ENCODE assay signal across 13 cellular contexts in the genomic region with DNA sequence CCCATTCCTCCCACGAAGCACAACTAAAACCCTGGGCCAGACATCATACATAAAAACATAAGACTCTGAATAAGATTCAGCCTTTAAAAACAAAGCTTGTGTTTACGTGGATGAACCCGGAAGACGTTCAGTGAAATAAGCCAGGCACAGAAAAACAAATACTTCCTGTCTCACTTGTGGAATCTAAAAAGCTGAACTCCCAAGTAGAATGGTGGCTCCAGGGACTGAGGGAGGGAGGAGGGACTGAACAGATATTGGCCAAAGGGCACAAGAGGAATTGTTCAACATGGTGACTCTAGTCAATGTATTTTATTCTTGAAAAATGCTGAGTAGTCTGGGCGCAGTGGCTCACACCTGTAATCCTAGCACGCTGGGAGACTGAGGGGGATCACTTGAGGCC. TPM values are rescaled to one million over a fixed set of nuclear protein-coding genes. Genes with fewer than 3 reads are reported as not detected.
DNase-seq lines count a peak whose midpoint lies in the region; ATAC-seq and TF ChIP-seq lines count a peak whose summit lies in the region.
"Had no signal": no experiment of that assay in that cellular context is flagged by ENCODE, and none has a peak within 500 bp of the region (broad histone marks: within the 10 kb centered on the region; RNA-seq: fewer than 3 reads in every experiment).

No MANE protein-coding gene starts in this region.

- H3K27me3 ChIP-seq in SU-DHL-6 (ENCODE audit: low read length) (no peaks in the 10 kb centered on the region), smooth muscle cell (ENCODE audit: low read depth) (no peaks in the 10 kb centered on the region)
- H3K27me3 ChIP-seq: suprapubic skin had no signal

- no peaks in the 10 kb centered on the region for H3K9me2 ChIP-seq in SU-DHL-6 (replicated peaks; ENCODE audit: insufficient read depth, low read length)

- H3K9ac ChIP-seq in SU-DHL-6 (ENCODE audit: low read length) (no peak overlapping the region), smooth muscle cell (ENCODE audit: low read depth) (no peak overlapping the region)

- no peaks in the 10 kb centered on the region for H3K4me1 ChIP-seq in smooth muscle cell (ENCODE audit: low read depth)
- H3K4me1 ChIP-seq: psoas muscle had no signal

- POLR2A ChIA-PET in activated CD8-positive, alpha-beta T cell treated with anti-CD3 and anti-CD28 coated beads, Interleukin-2, amount 10 ng/mL, durations not matched to agents 7 days and 5 days (lab: Charles Lee) = interaction anchor here (1.8 kb wide), 1 partner anchor 145 kb away, joined by 6 read pairs; a partner anchor contains a TSS
- POLR2A ChIA-PET in activated CD8-positive, alpha-beta T cell treated with anti-CD3 and anti-CD28 coated beads for 36 hours (lab: Charles Lee) = interaction anchor here (1.2 kb wide), 1 partner anchor 116 kb away, joined by 3 read pairs; no protein-coding TSS in a partner anchor

- H3K4me1 Mint-ChIP-seq in activated CD8-positive, alpha-beta T cell treated with anti-CD3 and anti-CD28 coated beads, Interleukin-2, amount 10 ng/mL, durations not matched to agents 7 days and 5 days (ENCODE audit: low read depth) = peaks cover 17% of the 10 kb centered on the region
- H3K4me1 Mint-ChIP-seq in activated CD8-positive, alpha-beta T cell treated with anti-CD3 and anti-CD28 coated beads for 36 hours (ENCODE audit: low read depth) = peaks cover 9% of the 10 kb centered on the region
- no peaks in the 10 kb centered on the region for H3K4me1 Mint-ChIP-seq in endothelial cell (ENCODE audit: unreplicated experiment)

- H3K4me3 ChIP-seq in SU-DHL-6 (ENCODE audit: insufficient read depth, low read length, poor library complexity, severe bottlenecking) = no peak overlapping the region
- no peak overlapping the region for H3K4me3 ChIP-seq in fibroblast of villous mesenchyme (ENCODE audit: low read depth, low read length)
- no peak overlapping the region for H3K4me3 ChIP-seq in smooth muscle cell
- H3K4me3 ChIP-seq: psoas muscle had no signal

- H3K4me2 ChIP-seq in SU-DHL-6 (ENCODE audit: low read depth, low read length, poor library complexity, severe bottlenecking) (no peak overlapping the region), smooth muscle cell (no peak overlapping the region)

- TF ChIP-seq CTCF in activated CD8-positive, alpha-beta T cell treated with anti-CD3 and anti-CD28 coated beads for 36 hours (IDR thresholded peaks at IDR 0.05) = no peak
- TF ChIP-seq CTCF in SU-DHL-6 (IDR thresholded peaks at IDR 0.05; ENCODE audit: insufficient read depth, low read length, poor library complexity, severe bottlenecking) = no peak
- no peak for TF ChIP-seq CTCF in fibroblast of villous mesenchyme (IDR thresholded peaks at IDR 0.05; ENCODE audit: insufficient read depth, low read depth, low read length)
- no peak for TF ChIP-seq CTCF in smooth muscle cell (IDR thresholded peaks at IDR 0.05; ENCODE audit: borderline replicate concordance, insufficient read depth, poor library complexity, severe bottlenecking)
- TF ChIP-seq CTCF in GM13977 (IDR thresholded peaks at IDR 0.05; ENCODE audit: extremely low read depth, insufficient read depth, missing control alignments) = no peak
- no peak for TF ChIP-seq CTCF in endothelial cell (IDR thresholded peaks at IDR 0.05; ENCODE audit: unreplicated experiment)

- no peak overlapping the region for H3K4me3 Mint-ChIP-seq in activated CD8-positive, alpha-beta T cell treated with anti-CD3 and anti-CD28 coated beads, Interleukin-2, amount 10 ng/mL, durations not matched to agents 7 days and 5 days
- H3K4me3 Mint-ChIP-seq in activated CD8-positive, alpha-beta T cell treated with anti-CD3 and anti-CD28 coated beads for 36 hours = no peak overlapping the region
- H3K4me3 Mint-ChIP-seq in endothelial cell (ENCODE audit: unreplicated experiment) = no peak overlapping the region

- H3K27ac ChIP-seq in SU-DHL-6 (ENCODE audit: low read depth, low read length) (no peak overlapping the region), smooth muscle cell (ENCODE audit: low read depth) (no peak overlapping the region)
- H3K27ac ChIP-seq: psoas muscle, SK-N-MC, suprapubic skin had no signal

- intact Hi-C loops in activated CD8-positive, alpha-beta T cell treated with anti-CD3 and anti-CD28 coated beads for 36 hours (cut with micrococcal nuclease) = no loop called here

- peaks cover 14% of the 10 kb centered on the region for H3K27me3 Mint-ChIP-seq in activated CD8-positive, alpha-beta T cell treated with anti-CD3 and anti-CD28 coated beads, Interleukin-2, amount 10 ng/mL, durations not matched to agents 7 days and 5 days (ENCODE audit: low read depth)
- H3K27me3 Mint-ChIP-seq in activated CD8-positive, alpha-beta T cell treated with anti-CD3 and anti-CD28 coated beads for 36 hours = no peaks in the 10 kb centered on the region
- H3K27me3 Mint-ChIP-seq in endothelial cell (ENCODE audit: unreplicated experiment) = peaks cover 15% of the 10 kb centered on the region

- no peaks in the 10 kb centered on the region for H3K36me3 Mint-ChIP-seq in activated CD8-positive, alpha-beta T cell treated with anti-CD3 and anti-CD28 coated beads, Interleukin-2, amount 10 ng/mL, durations not matched to agents 7 days and 5 days (ENCODE audit: low read depth)
- H3K36me3 Mint-ChIP-seq in activated CD8-positive, alpha-beta T cell treated with anti-CD3 and anti-CD28 coated beads for 36 hours (ENCODE audit: low read depth) = no peaks in the 10 kb centered on the region
- H3K36me3 Mint-ChIP-seq in endothelial cell (ENCODE audit: low read depth, unreplicated experiment) = no peaks in the 10 kb centered on the region

- H4K20me1 ChIP-seq in SU-DHL-6 (ENCODE audit: low read depth, low read length) = no peaks in the 10 kb centered on the region
- H4K20me1 ChIP-seq in smooth muscle cell (ENCODE audit: low read depth) = no peaks in the 10 kb centered on the region

- CTCF ChIA-PET in activated CD8-positive, alpha-beta T cell treated with anti-CD3 and anti-CD28 coated beads, Interleukin-2, amount 10 ng/mL, durations not matched to agents 7 days and 5 days (lab: Charles Lee) = interaction anchor here (0.8 to 4.0 kb wide), 28 partner anchors 11 to 411 kb away, joined by 3 to 49 read pairs (median 8); a partner anchor contains a TSS
- CTCF ChIA-PET in activated CD8-positive, alpha-beta T cell treated with anti-CD3 and anti-CD28 coated beads for 36 hours (lab: Charles Lee) = interaction anchor here (0.6 to 3.7 kb wide), 35 partner anchors 8 to 413 kb away, joined by 3 to 61 read pairs (median 6); a partner anchor contains a TSS

- WGBS in smooth muscle cell (ENCODE audit: low lambda C conversion rate) = 47% methylated on average over 6 of the region's 6 CpGs

- no peaks in the 10 kb centered on the region for H3F3A ChIP-seq in SU-DHL-6 (ENCODE audit: insufficient read depth)
- no peaks in the 10 kb centered on the region for H3F3A ChIP-seq in smooth muscle cell (ENCODE audit: low read depth)

- no peak for DNase-seq in activated CD8-positive, alpha-beta T cell treated with anti-CD3 and anti-CD28 coated beads, Interleukin-2, amount 10 ng/mL, durations not matched to agents 7 days and 5 days
- no peak for DNase-seq in activated CD8-positive, alpha-beta T cell treated with anti-CD3 and anti-CD28 coated beads for 36 hours
- DNase-seq in fibroblast of villous mesenchyme (ENCODE audit: low read depth) (peak; percentile 89), smooth muscle cell (lab: John Stamatoyannopoulos, UW; ENCODE audit: unreplicated experiment) (no peak), GM13977 (ENCODE audit: low spot score) (no peak), endothelial cell (ENCODE audit: low spot score) (no peak)
- DNase-seq in central memory CD4-positive, alpha-beta T cell = no peak
- DNase-seq: NCI-H1694 treated with DMSO at 0.1 percent for 48 hours, NCI-H510A treated with DMSO at 0.1 percent for 48 hours, psoas muscle had no signal

- H3K79me2 ChIP-seq in SU-DHL-6 (ENCODE audit: insufficient read depth, low read length) (no peaks in the 10 kb centered on the region), smooth muscle cell (ENCODE audit: low read depth) (no peaks in the 10 kb centered on the region)

- H3K27ac Mint-ChIP-seq in activated CD8-positive, alpha-beta T cell treated with anti-CD3 and anti-CD28 coated beads, Interleukin-2, amount 10 ng/mL, durations not matched to agents 7 days and 5 days = peak overlapping the region; percentile 18
- H3K27ac Mint-ChIP-seq in activated CD8-positive, alpha-beta T cell treated with anti-CD3 and anti-CD28 coated beads for 36 hours = no peak overlapping the region
- H3K27ac Mint-ChIP-seq in endothelial cell (ENCODE audit: unreplicated experiment) = no peak overlapping the region

- H3K9me3 ChIP-seq in SU-DHL-6 (ENCODE audit: insufficient read depth, low read length) = no peaks in the 10 kb centered on the region
- no peaks in the 10 kb centered on the region for H3K9me3 ChIP-seq in smooth muscle cell (replicated peaks; ENCODE audit: low read depth)
- H3K9me3 ChIP-seq: psoas muscle, suprapubic skin had no signal

- H2AFZ ChIP-seq in SU-DHL-6 (ENCODE audit: low read depth, low read length, severe bottlenecking) = peak overlapping the region; percentile 92
- H2AFZ ChIP-seq in smooth muscle cell (ENCODE audit: low read depth) = peak overlapping the region; percentile 69

- in situ Hi-C loops in GM13977 (cut with MboI; ENCODE audit: low pct_unique_long_range_greater_than_20kb, low sequenced_read_pairs, unreplicated experiment) = loop anchor here (10.0 kb wide), 1 partner anchor 344 kb away; no protein-coding TSS in a partner anchor

- H3K9me3 Mint-ChIP-seq in activated CD8-positive, alpha-beta T cell treated with anti-CD3 and anti-CD28 coated beads, Interleukin-2, amount 10 ng/mL, durations not matched to agents 7 days and 5 days (ENCODE audit: insufficient read depth) = no peaks in the 10 kb centered on the region
- no peaks in the 10 kb centered on the region for H3K9me3 Mint-ChIP-seq in activated CD8-positive, alpha-beta T cell treated with anti-CD3 and anti-CD28 coated beads for 36 hours
- H3K9me3 Mint-ChIP-seq in endothelial cell (ENCODE audit: unreplicated experiment) = peaks cover under 1% of the 10 kb centered on the region

- H3K36me3 ChIP-seq in SU-DHL-6 (ENCODE audit: low read length) = no peaks in the 10 kb centered on the region
- H3K36me3 ChIP-seq in smooth muscle cell (ENCODE audit: low read depth) = no peaks in the 10 kb centered on the region
- H3K36me3 ChIP-seq: suprapubic skin had no signal

- ATAC-seq in activated CD8-positive, alpha-beta T cell treated with anti-CD3 and anti-CD28 coated beads, Interleukin-2, amount 10 ng/mL, durations not matched to agents 7 days and 5 days = no peak
- ATAC-seq in activated CD8-positive, alpha-beta T cell treated with anti-CD3 and anti-CD28 coated beads for 36 hours = no peak

RNA-seq across cellular contexts. Expression of a gene that starts 35.7 kb away (rescaled TPM):
- total RNA-seq in activated CD8-positive, alpha-beta T cell treated with anti-CD3 and anti-CD28 coated beads, Interleukin-2, amount 10 ng/mL, durations not matched to agents 7 days and 5 days = 100 to 1,000 TPM; 424 to 436 TPM
- total RNA-seq in activated CD8-positive, alpha-beta T cell treated with anti-CD3 and anti-CD28 coated beads for 36 hours = 100 to 1,000 TPM; 230 to 232 TPM
- total RNA-seq in fibroblast of villous mesenchyme (1,325 and 1,470 TPM in 2 replicates), smooth muscle cell (1,074 and 1,158 TPM in 2 replicates), endothelial cell (ENCODE audit: unreplicated experiment) (644 TPM)
- polyA plus RNA-seq in smooth muscle cell = 921 and 1,070 TPM in 2 replicates
